ENCODE assay signal across 8 cellular contexts in the genomic region with DNA sequence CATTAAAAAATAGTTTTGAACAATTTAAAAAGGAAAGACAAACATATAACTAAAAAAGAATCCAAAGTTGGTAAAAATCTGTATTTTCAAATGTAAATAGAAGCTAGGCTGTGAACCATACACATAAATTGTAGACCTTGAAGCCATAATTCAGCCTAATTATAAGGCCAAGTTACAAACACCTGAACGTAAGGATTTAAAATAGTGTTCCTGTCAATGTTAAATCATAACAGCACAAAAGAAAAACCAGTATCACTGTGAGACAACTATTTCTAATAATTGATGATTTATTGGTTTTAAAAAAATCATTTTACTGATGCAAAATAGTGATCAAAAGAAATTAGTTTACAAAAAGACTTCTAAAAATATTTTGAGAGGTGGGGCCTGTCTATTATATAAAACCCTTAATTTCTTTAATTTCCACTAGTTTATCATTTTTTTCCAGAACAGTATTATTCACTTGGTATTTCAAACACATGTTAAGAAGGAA. TPM values are rescaled to one million over a fixed set of nuclear protein-coding genes. Genes with fewer than 3 reads are reported as not detected.
DNase-seq lines count a peak whose midpoint lies in the region; ATAC-seq, FAIRE-seq and TF ChIP-seq lines count a peak whose summit lies in the region.

No MANE protein-coding gene starts in this region.

- no peak for TF ChIP-seq POLR2A in right lobe of liver (IDR thresholded peaks at IDR 0.05)
- no peak for TF ChIP-seq POLR2A in tibial nerve (IDR thresholded peaks at IDR 0.05)

- peaks cover 87% of the 10 kb centered on the region for H3K79me2 ChIP-seq in astrocyte (ENCODE audit: insufficient read depth, low read length)

- no peaks in the 10 kb centered on the region for H3K27me3 Mint-ChIP-seq in activated naive CD4-positive, alpha-beta T cell treated with anti-CD3 and anti-CD28 coated beads for 36 hours (ENCODE audit: low read depth)
- H3K27me3 Mint-ChIP-seq in astrocyte (ENCODE audit: low read depth, unreplicated experiment) = no peaks in the 10 kb centered on the region

- H4K20me1 ChIP-seq in astrocyte (ENCODE audit: insufficient read depth, low read length) = peaks cover 34% of the 10 kb centered on the region

- H3K27me3 ChIP-seq in astrocyte (ENCODE audit: insufficient read depth, low read length) (no peaks in the 10 kb centered on the region), right lobe of liver (no peaks in the 10 kb centered on the region), tibial nerve (no peaks in the 10 kb centered on the region)

- peak overlapping the region; percentile 93 for H3K4me2 ChIP-seq in astrocyte (ENCODE audit: low read length)

- TF ChIP-seq CTCF in astrocyte (IDR thresholded peaks at IDR 0.05; ENCODE audit: insufficient read depth, low read depth, low read length) (no peak), right lobe of liver (IDR thresholded peaks at IDR 0.05) (no peak), tibial nerve (IDR thresholded peaks at IDR 0.05) (no peak)

- intact Hi-C loops in activated naive CD4-positive, alpha-beta T cell treated with anti-CD3 and anti-CD28 coated beads for 36 hours (cut with micrococcal nuclease) = loop anchor here (1.0 to 10.0 kb wide), 3 partner anchors 106 to 281 kb away; partner anchors contain the start of gene COA6
- intact Hi-C loops in right lobe of liver (cut with DNase I) = loop anchor here in 1 of 2 donors (10.0 kb wide), 1 partner anchor 359 kb away; no protein-coding TSS in a partner anchor

- no peak for FAIRE-seq in astrocyte (lab: Jason Lieb, UNC)

- CTCF ChIA-PET in activated naive CD4-positive, alpha-beta T cell treated with anti-CD3 and anti-CD28 coated beads for 36 hours (lab: Charles Lee) = interaction anchor here (1.7 to 2.3 kb wide), 2 partner anchors 7 to 105 kb away, joined by 4 to 16 read pairs; no protein-coding TSS in a partner anchor

- ATAC-seq in right lobe of liver = no peak

- no peak for TF ChIP-seq EP300 in tibial nerve (IDR thresholded peaks at IDR 0.05)

- H2AFZ ChIP-seq in astrocyte (ENCODE audit: low read depth, low read length) = no peak overlapping the region

- H3K27ac ChIP-seq in astrocyte (ENCODE audit: low read depth, low read length) (peak overlapping the region; percentile 96), right lobe of liver (peak overlapping the region; percentile 100), tibial nerve (peak overlapping the region; percentile 98 to 100 (median 99))

- H3K27ac Mint-ChIP-seq in activated naive CD4-positive, alpha-beta T cell treated with anti-CD3 and anti-CD28 coated beads for 36 hours = peak overlapping the region; percentile 99
- peak overlapping the region; percentile 100 for H3K27ac Mint-ChIP-seq in astrocyte (ENCODE audit: unreplicated experiment)

- peaks cover 39% of the 10 kb centered on the region for H3K4me1 Mint-ChIP-seq in activated naive CD4-positive, alpha-beta T cell treated with anti-CD3 and anti-CD28 coated beads for 36 hours (ENCODE audit: low read depth)
- peaks cover 24% of the 10 kb centered on the region for H3K4me1 Mint-ChIP-seq in astrocyte (ENCODE audit: low read depth, unreplicated experiment)

- H3K9me3 ChIP-seq in astrocyte (ENCODE audit: insufficient read depth, low read depth, low read length) (no peaks in the 10 kb centered on the region), right lobe of liver (no peaks in the 10 kb centered on the region), tibial nerve (no peaks in the 10 kb centered on the region)

- no peak for DNase-seq in activated naive CD4-positive, alpha-beta T cell treated with anti-CD3 and anti-CD28 coated beads for 36 hours
- DNase-seq in activated naive CD4-positive, alpha-beta T cell treated with anti-CD3 and anti-CD28 coated beads, Interleukin-2, amount 50 U/mL, for 16 hours = no peak
- DNase-seq in astrocyte (ENCODE audit: low read depth) (no peak), right lobe of liver (no peak), tibial nerve (ENCODE audit: low spot score in 2 of 2) (no peak), mucosa of gallbladder (ENCODE audit: low spot score) (no peak), islet precursor cell (no peak)
- DNase-seq in activated CD4-positive, CD25-positive, alpha-beta regulatory T cell treated with anti-CD3 and anti-CD28 coated beads, Interleukin-2, amount 50 U/mL, for 72 hours = no peak

- 0% methylated on average over 1 of the region's 1 CpG for WGBS in right lobe of liver (ENCODE audit: insufficient coverage, low coverage, low lambda C conversion rate, missing lambda C conversion rate)
- WGBS in tibial nerve, 2 donors = 0 to 2% methylated on average over 1 of the region's 1 CpG

- peaks cover 32% of the 10 kb centered on the region for H3K4me1 ChIP-seq in astrocyte (ENCODE audit: insufficient read depth, low read length)
- H3K4me1 ChIP-seq in right lobe of liver = peaks cover 4 to 39% (median 17%) of the 10 kb centered on the region in 4 donors
- peaks cover 15 to 57% (median 41%) of the 10 kb centered on the region in 4 donors for H3K4me1 ChIP-seq in tibial nerve

- H3K9ac ChIP-seq in astrocyte (ENCODE audit: low read length) = peak overlapping the region; percentile 98

- peaks cover 37% of the 10 kb centered on the region for H3K36me3 ChIP-seq in astrocyte (ENCODE audit: insufficient read depth, low read length)
- peaks cover 0 to 15% (median 10%) of the 10 kb centered on the region in 4 donors for H3K36me3 ChIP-seq in right lobe of liver
- peaks cover 0 to 23% (median 0%) of the 10 kb centered on the region in 3 donors for H3K36me3 ChIP-seq in tibial nerve

- H3K9me3 Mint-ChIP-seq in activated naive CD4-positive, alpha-beta T cell treated with anti-CD3 and anti-CD28 coated beads for 36 hours = no peaks in the 10 kb centered on the region
- peaks cover 2% of the 10 kb centered on the region for H3K9me3 Mint-ChIP-seq in astrocyte (ENCODE audit: unreplicated experiment)

- H3K4me3 ChIP-seq in astrocyte (ENCODE audit: insufficient read depth, low read depth, low read length) (peak overlapping the region; percentile 88), right lobe of liver (peak overlapping the region; percentile 68 to 73 (median 68)), tibial nerve (peak overlapping the region; percentile 66 to 87 (median 83))

- peaks cover 50% of the 10 kb centered on the region for H3K36me3 Mint-ChIP-seq in activated naive CD4-positive, alpha-beta T cell treated with anti-CD3 and anti-CD28 coated beads for 36 hours (ENCODE audit: low read depth)
- peaks cover 41% of the 10 kb centered on the region for H3K36me3 Mint-ChIP-seq in astrocyte (ENCODE audit: low read depth, unreplicated experiment)

- H3K4me3 Mint-ChIP-seq in activated naive CD4-positive, alpha-beta T cell treated with anti-CD3 and anti-CD28 coated beads for 36 hours = peak overlapping the region; percentile 98
- H3K4me3 Mint-ChIP-seq in astrocyte (ENCODE audit: unreplicated experiment) = peak overlapping the region; percentile 98

RNA-seq across cellular contexts. Expression of gene IRF2BP2, which starts 4.4 kb away (rescaled TPM):
- total RNA-seq in activated naive CD4-positive, alpha-beta T cell treated with anti-CD3 and anti-CD28 coated beads for 36 hours = 100 to 1,000 TPM in 1 of 2 experiments, 10 to 100 TPM in 1; 99.6 to 107 TPM
- total RNA-seq in astrocyte (122 and 126 TPM in 2 replicates), right lobe of liver (10 to 100 TPM; 35.3 to 93.2 (median 56.8) TPM), tibial nerve (100 to 1,000 TPM in 1 of 4 donors, 10 to 100 TPM in 3; 71.4 to 107 (median 93.8) TPM), mucosa of gallbladder (231 TPM)
